Comparison of ENCODE assay signal across 19 cellular contexts in genomic region chr6:46932941-46933340, GRCh38. TPM values are rescaled to one million over a fixed set of nuclear protein-coding genes. Genes with fewer than 3 reads are reported as not detected.
A peak's percentile ranks its signal among the peaks of the same experiment; 100 is the strongest.
DNase-seq lines count a peak whose midpoint lies in the region; ATAC-seq and TF ChIP-seq lines count a peak whose summit lies in the region.
"Had no signal": no experiment of that assay in that cellular context is flagged by ENCODE, and none has a peak within 500 bp of the region (broad histone marks: within the 10 kb centered on the region; RNA-seq: fewer than 3 reads in every experiment).

No MANE protein-coding gene starts in this region.

- no peak overlapping the region for H2AFZ ChIP-seq in mesenchymal stem cell (ENCODE audit: low read depth, low read length)
- H2AFZ ChIP-seq: hepatocyte had no signal

- H3K27me3 ChIP-seq in right atrium auricular region (no peaks in the 10 kb centered on the region), esophagus squamous epithelium (no peaks in the 10 kb centered on the region), mesenchymal stem cell (ENCODE audit: control insufficient read depth in 1 of 2, insufficient read depth in 1 of 2, low read length in 2 of 2) (peaks cover 0 to 13% of the 10 kb centered on the region in 2 experiments)
- H3K27me3 ChIP-seq: breast epithelium, hepatocyte, ovary had no signal

- peak overlapping the region; percentile 46 to 56 for H3K27ac ChIP-seq in right atrium auricular region
- H3K27ac ChIP-seq in esophagus squamous epithelium: peak overlapping the region in 3 of 4 donors; percentile 7 to 44 (median 30)
- H3K27ac ChIP-seq in mesenchymal stem cell (ENCODE audit: low read length, poor library complexity, severe bottlenecking): peak overlapping the region; percentile 93
- H3K27ac ChIP-seq in substantia nigra (ENCODE audit: low read depth, low read length, poor library complexity, severe bottlenecking): no peak overlapping the region
- H3K27ac ChIP-seq: hepatocyte, ovary, VCaP had no signal

- no peak overlapping the region for H2BK120ac ChIP-seq in mesenchymal stem cell (ENCODE audit: low read depth, low read length)

- peak overlapping the region; percentile 65 for H3K4me2 ChIP-seq in mesenchymal stem cell (ENCODE audit: low read length, poor library complexity, severe bottlenecking)
- H3K4me2 ChIP-seq: hepatocyte had no signal

- no peak overlapping the region for H3K14ac ChIP-seq in mesenchymal stem cell (ENCODE audit: low read length in 2 of 2)

- no peak overlapping the region for H2BK12ac ChIP-seq in mesenchymal stem cell (ENCODE audit: low read length in 2 of 2)

- H4K8ac ChIP-seq in mesenchymal stem cell (ENCODE audit: low read length): no peak overlapping the region

- no peaks in the 10 kb centered on the region for H3K9me3 ChIP-seq in right atrium auricular region
- no peaks in the 10 kb centered on the region for H3K9me3 ChIP-seq in esophagus squamous epithelium
- no peaks in the 10 kb centered on the region for H3K9me3 ChIP-seq in mesenchymal stem cell (ENCODE audit: control insufficient read depth, low read length)
- H3K9me3 ChIP-seq: breast epithelium, ovary had no signal

- WGBS in esophagus squamous epithelium, 2 donors: 41 to 49% methylated on average over 8 of the region's 8 CpGs
- 66% methylated on average over 8 of the region's 8 CpGs for WGBS in mesenchymal stem cell

- TF ChIP-seq POLR2A in esophagus squamous epithelium (IDR thresholded peaks at IDR 0.05): no peak

- H3K79me1 ChIP-seq in mesenchymal stem cell (replicated peaks; ENCODE audit: low read length, poor library complexity, severe bottlenecking): no peaks in the 10 kb centered on the region

- no peak overlapping the region for H4K91ac ChIP-seq in mesenchymal stem cell (ENCODE audit: low read length)

- no peak overlapping the region for H3K18ac ChIP-seq in mesenchymal stem cell (ENCODE audit: low read depth in 1 of 2, low read length in 2 of 2)

- intact Hi-C loops in Right ventricle myocardium superior (cut with DNase I) (no loop called here), esophagus squamous epithelium (cut with DNase I) (no loop called here)

- H2BK15ac ChIP-seq in mesenchymal stem cell (ENCODE audit: low read depth, poor library complexity, severe bottlenecking): no peak overlapping the region

- no peak for ATAC-seq in Right ventricle myocardium superior (ENCODE audit: poor library complexity)
- ATAC-seq in GM18517 (IDR thresholded peaks at IDR 0.05; ENCODE audit: unreplicated experiment): no peak
- ATAC-seq: activated CD8-positive, alpha-beta T cell treated with anti-CD3 and anti-CD28 coated beads for 36 hours; activated T-cell treated with anti-CD3 and anti-CD28 coated beads, Interleukin-2, amount 50 U/mL, for 72 hours; esophagus mucosa had no signal

- H3K4ac ChIP-seq in mesenchymal stem cell (ENCODE audit: low read depth in 1 of 2, low read length in 2 of 2): peak overlapping the region in 1 of 2 experiments; percentile 40

- H3K23ac ChIP-seq in mesenchymal stem cell (ENCODE audit: low read length in 2 of 2): no peak overlapping the region

- H2AK5ac ChIP-seq in mesenchymal stem cell (ENCODE audit: low read length, severe bottlenecking): no peak overlapping the region

- no peak overlapping the region for H2BK5ac ChIP-seq in mesenchymal stem cell (ENCODE audit: low read depth, low read length, poor library complexity, severe bottlenecking)

- H3K9ac ChIP-seq in mesenchymal stem cell (ENCODE audit: low read length): no peak overlapping the region

- H3K36me3 ChIP-seq in right atrium auricular region (no peaks in the 10 kb centered on the region), esophagus squamous epithelium (no peaks in the 10 kb centered on the region), mesenchymal stem cell (ENCODE audit: control insufficient read depth in 1 of 2, insufficient read depth in 2 of 2, low read depth in 1 of 2, low read length in 2 of 2) (no peaks in the 10 kb centered on the region)
- H3K36me3 ChIP-seq: breast epithelium, ovary had no signal

- H3K4me3 ChIP-seq in right atrium auricular region: no peak overlapping the region
- no peak overlapping the region for H3K4me3 ChIP-seq in esophagus squamous epithelium
- H3K4me3 ChIP-seq in mesenchymal stem cell (ENCODE audit: insufficient read depth in 1 of 2, low read depth in 1 of 2, low read length in 2 of 2): no peak overlapping the region
- H3K4me3 ChIP-seq: breast epithelium, hepatocyte, ovary had no signal

- DNase-seq in right atrium auricular region (ENCODE audit: low spot score) (no peak), Right ventricle myocardium superior (no peak), esophagus squamous epithelium (lab: John Stamatoyannopoulos, UW) (no peak), mesenchymal stem cell (peak; percentile 37), pons (ENCODE audit: low spot score) (no peak), C1 segment of cervical spinal cord (lab: John Stamatoyannopoulos, UW) (no peak), substantia nigra (lab: John Stamatoyannopoulos, UW) (no peak)
- DNase-seq: activated CD8-positive, alpha-beta T cell treated with anti-CD3 and anti-CD28 coated beads for 36 hours; activated T-cell treated with anti-CD3 and anti-CD28 coated beads, Interleukin-2, amount 50 U/mL, for 72 hours; CD4-positive, alpha-beta T cell; NCI-H1694; ovary; stimulated activated naive CD4-positive, alpha-beta T cell treated with Interleukin-2 at 50 U/mL for 16 hours had no signal

- peaks cover 0 to 13% of the 10 kb centered on the region in 2 donors for H3K4me1 ChIP-seq in right atrium auricular region
- no peaks in the 10 kb centered on the region for H3K4me1 ChIP-seq in esophagus squamous epithelium
- H3K4me1 ChIP-seq in mesenchymal stem cell (ENCODE audit: control insufficient read depth, insufficient read depth, low read depth, low read length): peaks cover 13% of the 10 kb centered on the region
- H3K4me1 ChIP-seq: breast epithelium had no signal

- TF ChIP-seq CTCF in right atrium auricular region (IDR thresholded peaks at IDR 0.05) (no peak), esophagus squamous epithelium (IDR thresholded peaks at IDR 0.05) (no peak)

RNA-seq across cellular contexts. Expression of gene ADGRF5, which starts 11.2 kb away (rescaled TPM):
- total RNA-seq in right atrium auricular region: 10 to 100 TPM; 38.4 to 59.4 TPM
- total RNA-seq in Right ventricle myocardium superior: 41.1 TPM
- 1 to 10 TPM; 1.1 to 9.5 (median 4.0) TPM for total RNA-seq in esophagus squamous epithelium
- 0.52 TPM for polyA plus RNA-seq in mesenchymal stem cell (2013, experiment 1 of 2)
- 0.58 TPM for polyA plus RNA-seq in mesenchymal stem cell (2013, experiment 2 of 2)
- total RNA-seq: activated CD8-positive, alpha-beta T cell treated with anti-CD3 and anti-CD28 coated beads for 36 hours; activated T-cell treated with anti-CD3 and anti-CD28 coated beads, Interleukin-2, amount 50 U/mL, for 72 hours; CD4-positive, alpha-beta T cell had no signal
- polyA plus RNA-seq: keratinocyte had no signal
